ENCODE assay signal across 12 cellular contexts in genomic region chr9:98580956-98581355, GRCh38.
"Had no signal": no experiment of that assay in that cellular context is flagged by ENCODE, and none has a peak within 500 bp of the region (broad histone marks: within the 10 kb centered on the region; RNA-seq: fewer than 3 reads in every experiment).

No MANE protein-coding gene starts in this region.

- ATAC-seq: gastrocnemius medialis; heart right ventricle; left lung; natural killer cell treated with Interleukin-12 subunit alpha and Interleukin-12 subunit beta and Interleukin-15 and Interleukin-18, amount 100 ng/mL, for 72 hours; right cardiac atrium; stimulated activated effector memory CD8-positive, alpha-beta T cell treated with anti-CD3 and anti-CD28 coated beads, Interleukin-12 subunit alpha, Interleukin-12 subunit beta, amount 100 ng/mL, for 72 hours; stimulated activated naive CD8-positive, alpha-beta T cell treated with anti-CD3 and anti-CD28 coated beads, Interleukin-15, Interleukin-2, amounts not matched to agents 100 U/mL and 50 U/mL, for 24 hours had no signal

- DNase-seq: cortex of kidney; effector CD8-positive, alpha-beta T cell; gastrocnemius medialis; heart right ventricle; left lung; right cardiac atrium; stimulated activated CD4-positive, alpha-beta T cell treated with anti-CD3 and anti-CD28 coated beads, Interleukin-4, amount 100 ng/mL, for 1 hour; stimulated activated CD8-positive, alpha-beta memory T cell treated with anti-CD3 and anti-CD28 coated beads, Interleukin-4, amount 100 ng/mL, for 48 hours; stimulated activated naive CD8-positive, alpha-beta T cell treated with anti-CD3 and anti-CD28 coated beads, Interleukin-15, Interleukin-2, amounts not matched to agents 100 U/mL and 50 U/mL, for 24 hours; thyroid gland had no signal
